Comparison of ENCODE assay signal across 1 cellular context in the genomic region with DNA sequence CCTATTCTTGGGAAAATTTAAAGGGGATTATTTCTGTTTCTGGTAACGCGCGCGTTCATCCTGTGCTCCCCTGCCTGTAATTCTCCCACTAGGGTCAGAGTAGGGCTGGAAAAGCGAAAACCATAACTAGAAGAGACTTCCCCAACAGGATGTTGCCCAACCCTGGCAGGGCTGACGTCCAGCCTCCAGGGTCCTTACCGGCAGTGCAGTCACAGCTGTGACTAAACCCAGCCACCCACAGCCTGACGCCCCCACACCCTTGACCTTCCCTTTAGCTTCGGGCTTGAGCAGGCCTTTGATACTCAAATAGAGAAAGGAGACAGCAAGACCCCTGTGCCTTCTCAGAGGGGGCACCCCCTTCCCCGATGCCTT.
TF ChIP-seq lines count a peak whose summit lies in the region.

No MANE protein-coding gene starts in this region.

TF ChIP-seq in HepG2, 621 proteins besides CTCF, POLR2A, EP300 and RAD21:
- peak; percentile 39; the same call in 1 of the 2 replicates for TF ChIP-seq CEBPB (IDR thresholded peaks at IDR 0.05; ENCODE audit: borderline replicate concordance, low read depth, low read length)
TF ChIP-seq in HepG2: peak in this region for 1; not testable (repeated sequence) for 620.
